Comparison of ENCODE assay signal across 23 cellular contexts in genomic region chr20:59191036-59191755, GRCh38. TPM values are rescaled to one million over a fixed set of nuclear protein-coding genes. Genes with fewer than 3 reads are reported as not detected.
"Had no signal": no experiment of that assay in that cellular context is flagged by ENCODE, and none has a peak within 500 bp of the region (broad histone marks: within the 10 kb centered on the region; RNA-seq: fewer than 3 reads in every experiment).

No MANE protein-coding gene starts in this region.

- DNase-seq: activated CD4-positive, alpha-beta T cell treated with anti-CD3 and anti-CD28 coated beads for 48 hours; activated CD4-positive, alpha-beta T cell treated with anti-CD3 and anti-CD28 coated beads, Interleukin-2, amount 50 U/mL, for 4 hours; activated CD4-positive, CD25-positive, alpha-beta regulatory T cell treated with anti-CD3 and anti-CD28 coated beads, Interleukin-2, amount 50 U/mL, for 72 hours; activated CD8-positive, alpha-beta T cell treated with anti-CD3 and anti-CD28 coated beads, Interleukin-2, amount 10 ng/mL, durations not matched to agents 7 days and 5 days; activated effector memory CD4-positive, alpha-beta T cell treated with anti-CD3 and anti-CD28 coated beads, Interleukin-2, amount 50 U/mL, for 16 hours; activated naive CD4-positive, alpha-beta T cell treated with anti-CD3 and anti-CD28 coated beads for 36 hours; activated T-cell treated with anti-CD3 and anti-CD28 coated beads, Interleukin-2, amount 50 U/mL, for 4 hours; amygdala; brain microvascular endothelial cell; MG63; MV-4-11; NCI-H1092 treated with DMSO at 0.1 percent for 48 hours; NCI-H1436; NCI-H187; NCI-H2081; NCI-H524; Peyer's patch; SHP77 treated with DMSO at 0.1 percent for 48 hours; T-helper 17 cell; T-helper 9 cell had no signal

- H3K4me1 ChIP-seq: Peyer's patch had no signal

- H3K9me3 ChIP-seq: MG63, Peyer's patch had no signal

- H3K36me3 ChIP-seq: brain microvascular endothelial cell, cardiac muscle cell, MG63, Peyer's patch had no signal

- H3K27ac ChIP-seq: brain microvascular endothelial cell, cardiac muscle cell, Peyer's patch, RWPE1 had no signal

- ATAC-seq: activated CD8-positive, alpha-beta T cell treated with anti-CD3 and anti-CD28 coated beads, Interleukin-2, amount 10 ng/mL, durations not matched to agents 7 days and 5 days; activated T-cell treated with anti-CD3 and anti-CD28 coated beads, Interleukin-2, amount 50 U/mL, for 4 hours; T-helper 17 cell; WTC11 had no signal

- H3K4me3 ChIP-seq: cardiac muscle cell, MG63, Peyer's patch had no signal

- H3K27me3 ChIP-seq: brain microvascular endothelial cell, MG63, Peyer's patch had no signal

RNA-seq across cellular contexts. Expression of gene ZNF831, which starts 27.6 kb away (rescaled TPM):
- total RNA-seq: cardiac muscle cell had no signal
- polyA plus RNA-seq: cardiac muscle cell had no signal
